Comparison of ENCODE assay signal across 26 cellular contexts in genomic region chr19:33712268-33712667, GRCh38.
"Had no signal": no experiment of that assay in that cellular context is flagged by ENCODE, and none has a peak within 500 bp of the region (broad histone marks: within the 10 kb centered on the region; RNA-seq: fewer than 3 reads in every experiment).

No MANE protein-coding gene starts in this region.

- DNase-seq: activated CD4-positive, alpha-beta T cell treated with anti-CD3 and anti-CD28 coated beads for 48 hours; activated CD4-positive, alpha-beta T cell treated with anti-CD3 and anti-CD28 coated beads, Interleukin-2, amount 50 U/mL, for 4 hours; activated CD4-positive, CD25-positive, alpha-beta regulatory T cell treated with anti-CD3 and anti-CD28 coated beads, Interleukin-2, amount 50 U/mL, for 72 hours; activated CD8-positive, alpha-beta memory T cell treated with anti-CD3 and anti-CD28 coated beads, Interleukin-2, amount 50 U/mL, for 48 hours; activated CD8-positive, alpha-beta T cell treated with anti-CD3 and anti-CD28 coated beads, Interleukin-2, amount 10 ng/mL, durations not matched to agents 7 days and 5 days; activated T-cell treated with anti-CD3 and anti-CD28 coated beads, Interleukin-2, amount 50 U/mL, for 1 hour; central memory CD4-positive, alpha-beta T cell; KG1; NCI-H1048; NCI-H146; NCI-H187 treated with DMSO at 0.1 percent for 48 hours; NCI-H2081 treated with DMSO at 0.1 percent for 48 hours; NCI-H2171; NCI-H2227 treated with DMSO at 0.1 percent for 48 hours; NCI-H446 treated with DMSO at 0.1 percent for 48 hours; NCI-H524 treated with DMSO at 0.1 percent for 48 hours; NCI-H748 treated with DMSO at 0.1 percent for 48 hours; NK-92 treated with Interleukin-12 subunit alpha and Interleukin-12 subunit beta, amount 100 ng/mL, for 24 hours; OCI-M1; Right ventricle myocardium superior; RPMI8226; SJCRH30 had no signal

- H3K27ac ChIP-seq: breast epithelium, SJCRH30 had no signal

- H3K27me3 ChIP-seq: breast epithelium, SJCRH30 had no signal

- ATAC-seq: activated CD8-positive, alpha-beta T cell treated with anti-CD3 and anti-CD28 coated beads, Interleukin-2, amount 10 ng/mL, durations not matched to agents 7 days and 5 days; Panc1; SK-N-SH treated with all-trans-retinoic acid at 6 μM for 48 hours; WTC11 had no signal

- H3K36me3 ChIP-seq: breast epithelium had no signal

- H3K4me3 ChIP-seq: breast epithelium, SJCRH30 had no signal

- H3K4me1 ChIP-seq: breast epithelium had no signal
